In the genomic region with DNA sequence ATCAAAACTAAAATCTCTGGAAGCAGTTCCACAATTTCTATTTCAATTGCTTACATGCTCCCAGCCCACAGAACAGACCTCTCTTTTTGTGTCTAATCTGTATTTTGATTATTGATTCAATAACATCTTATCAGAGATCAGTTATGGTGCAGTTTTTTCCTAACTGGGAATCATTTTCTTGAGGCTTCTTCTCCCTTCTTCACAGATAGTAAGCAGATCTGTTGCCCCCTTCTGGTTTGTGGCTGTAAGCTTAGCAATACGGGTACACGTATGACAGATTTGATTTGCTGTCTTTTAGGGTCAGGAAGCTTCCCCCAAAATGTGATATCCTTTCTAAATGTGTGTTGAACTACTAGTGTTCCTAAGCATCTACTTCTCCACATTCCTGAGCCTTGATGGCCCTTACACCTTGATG, we compare ENCODE assay signal across 8 cellular contexts. TPM values are rescaled to one million over a fixed set of nuclear protein-coding genes. Genes with fewer than 3 reads are reported as not detected.
DNase-seq lines count a peak whose midpoint lies in the region; ATAC-seq and TF ChIP-seq lines count a peak whose summit lies in the region.

No MANE protein-coding gene starts in this region.

- H3K9me3 ChIP-seq in PC-9 (ENCODE audit: insufficient read depth, low read depth), result no peaks in the 10 kb centered on the region; the same call in 1 of the 2 replicates
- H3K9me3 ChIP-seq in gastrocnemius medialis, result no peaks in the 10 kb centered on the region

- POLR2A ChIA-PET in PC-9 (lab: Charles Lee; ENCODE audit: unreplicated experiment), result no interaction called here

- intact Hi-C loops in PC-9 (cut with micrococcal nuclease; ENCODE audit: unreplicated experiment) (no loop called here), gastrocnemius medialis (cut with DNase I; ENCODE audit: low total_unique reads) (no loop called here)

- H3K4me2 ChIP-seq in PC-9, result no peak overlapping the region

- CTCF ChIA-PET in PC-9 (lab: Charles Lee), result interaction anchor here (1.1 kb wide), 1 partner anchor 27 kb away, joined by 3 read pairs; no protein-coding TSS in a partner anchor

- peaks cover 19% of the 10 kb centered on the region for H3K4me1 ChIP-seq in PC-9 (replicated peaks; ENCODE audit: insufficient read depth)
- peaks cover 8 to 21% of the 10 kb centered on the region in 2 donors for H3K4me1 ChIP-seq in gastrocnemius medialis

- H3K36me3 ChIP-seq in PC-9 (ENCODE audit: low read depth), result peaks cover 14% of the 10 kb centered on the region; the same call in 1 of the 2 replicates
- no peaks in the 10 kb centered on the region for H3K36me3 ChIP-seq in gastrocnemius medialis

- peak overlapping the region; percentile 81; the same call in 1 of the 2 replicates for H3K27ac ChIP-seq in PC-9
- H3K27ac ChIP-seq in gastrocnemius medialis, result peak overlapping the region; percentile 13 to 60 (median 26)

- no TSS peak for BruUV-seq in PC-9 (replicated peaks; lab: Mats Ljungman, UMichigan)

- peak; percentile 56 to 65 for ATAC-seq in gastrocnemius medialis
- no peak for ATAC-seq in HG02981 (IDR thresholded peaks at IDR 0.05; ENCODE audit: unreplicated experiment)

- in situ Hi-C loops in gastrocnemius medialis (cut with MboI; ENCODE audit: low sequenced_read_pairs in 4 of 4), result no loop called here

- DNase-seq in PC-9, result peak in 1 of 2 experiments; percentile 4
- DNase-seq in fibroblast of the aortic adventitia (ENCODE audit: low read depth), result peak; percentile 71
- DNase-seq in gastrocnemius medialis, result no peak
- DNase-seq in stimulated activated CD4-positive, alpha-beta T cell treated with anti-CD3 and anti-CD28 coated beads, Interleukin-4, amount 100 ng/mL, for 1 hour, result no peak
- no peak for DNase-seq in NCI-H1417 treated with DMSO at 0.1 percent for 48 hours (lab: John Stamatoyannopoulos, UW)
- no peak for DNase-seq in NCI-H1436 (lab: John Stamatoyannopoulos, UW)

- H4K20me1 ChIP-seq in PC-9 (ENCODE audit: insufficient read depth), result no peaks in the 10 kb centered on the region

- TF ChIP-seq CTCF in GM12872 (IDR thresholded peaks at IDR 0.05; ENCODE audit: insufficient read depth, low read depth, low read length) (peak; percentile 56), PC-9 (conservative IDR thresholded peaks at IDR 0.05) (peak; percentile 49), fibroblast of the aortic adventitia (IDR thresholded peaks at IDR 0.05; ENCODE audit: insufficient read depth, low read length) (peak; percentile 80), gastrocnemius medialis (IDR thresholded peaks at IDR 0.05 in 4 of 5, conservative IDR thresholded peaks at IDR 0.05 in 1 of 5) (peak in 4 of 5 experiments; percentile 14 to 43 (median 23))

- H3K4me3 ChIP-seq in PC-9 (no peak overlapping the region), fibroblast of the aortic adventitia (ENCODE audit: low read depth, low read length) (no peak overlapping the region), gastrocnemius medialis (no peak overlapping the region)

- H3F3A ChIP-seq in PC-9 (ENCODE audit: insufficient read depth, low read depth), result no peaks in the 10 kb centered on the region

- H3K9me2 ChIP-seq in PC-9 (ENCODE audit: insufficient read depth), result no peaks in the 10 kb centered on the region

- H3K79me2 ChIP-seq in PC-9 (ENCODE audit: low read depth), result 0 out of 2 replicates have a peak, but pooled peaks cover 8% of the 10 kb centered on the region

- H2AFZ ChIP-seq in PC-9, result no peak overlapping the region

- no peak for TF ChIP-seq POLR2A in gastrocnemius medialis (IDR thresholded peaks at IDR 0.05)

- H3K27me3 ChIP-seq in PC-9 (ENCODE audit: insufficient read depth, low read depth) (no peaks in the 10 kb centered on the region), gastrocnemius medialis (no peaks in the 10 kb centered on the region)

RNA-seq across cellular contexts. Expression of gene MRPS27, which starts 39.4 kb away (rescaled TPM):
- total RNA-seq in PC-9 (2021) (71.0 and 73.1 TPM in 2 replicates), fibroblast of the aortic adventitia (ENCODE audit: low replicate concordance) (80.6 and 83.6 TPM in 2 replicates), gastrocnemius medialis (10 to 100 TPM; 33.2 to 74.9 (median 62.3) TPM)

RNA-seq across cellular contexts. Expression of gene PTCD2, which starts 39.5 kb away (rescaled TPM):
- total RNA-seq in PC-9 (2021) (13.4 and 15.5 TPM in 2 replicates), fibroblast of the aortic adventitia (ENCODE audit: low replicate concordance) (13.1 and 13.6 TPM in 2 replicates), gastrocnemius medialis (10 to 100 TPM in 1 of 4 donors, 1 to 10 TPM in 3; 6.7 to 13.2 (median 9.5) TPM)

Comparison
In these comparisons a context has a peak if more than half of its experiments do, and no peak if none do; other contexts are left out.
1. CTCF ChIP-seq: peak in every context shown above with its lines; median percentile 80 in fibroblast of the aortic adventitia; 56 in GM12872; 49 in PC-9; 23 in gastrocnemius medialis.